Comparison of ENCODE assay signal across 26 cellular contexts in genomic region chr3:150335631-150336030, GRCh38.
DNase-seq lines count a peak whose midpoint lies in the region; ATAC-seq, FAIRE-seq and TF ChIP-seq lines count a peak whose summit lies in the region.
"Had no signal": no experiment of that assay in that cellular context is flagged by ENCODE, and none has a peak within 500 bp of the region (broad histone marks: within the 10 kb centered on the region; RNA-seq: fewer than 3 reads in every experiment).

No MANE protein-coding gene starts in this region.

- no peaks in the 10 kb centered on the region for H3K27me3 Mint-ChIP-seq in astrocyte (ENCODE audit: low read depth, unreplicated experiment)

- H3K4me3 ChIP-seq in HUES64 (ENCODE audit: low read length) = no peak overlapping the region
- no peak overlapping the region for H3K4me3 ChIP-seq in astrocyte (ENCODE audit: insufficient read depth, low read depth, low read length)
- H3K4me3 ChIP-seq in iPS-20b (ENCODE audit: low read length) = peak overlapping the region; percentile 48; the same call in 1 of the 2 replicates
- H3K4me3 ChIP-seq in mammary epithelial cell (replicated peaks in 1 of 3; ENCODE audit: insufficient read depth in 1 of 3, low read depth in 2 of 3, low read length in 3 of 3) = no peak overlapping the region
- H3K4me3 ChIP-seq: GM23248, sigmoid colon, stomach, tibial artery had no signal

- H3K4me1 Mint-ChIP-seq in astrocyte (ENCODE audit: low read depth, unreplicated experiment) = peaks cover 31% of the 10 kb centered on the region
- H3K4me1 Mint-ChIP-seq: activated naive CD8-positive, alpha-beta T cell treated with anti-CD3 and anti-CD28 coated beads, Interleukin-2, amount 10 ng/mL, durations not matched to agents 7 days and 5 days; CD8-positive, alpha-beta memory T cell had no signal

- no peak overlapping the region for H2AFZ ChIP-seq in astrocyte (ENCODE audit: low read depth, low read length)
- H2AFZ ChIP-seq in mammary epithelial cell (ENCODE audit: low read depth, low read length) = no peak overlapping the region
- H2AFZ ChIP-seq: GM23248 had no signal

- H3K27me3 ChIP-seq in HUES64 (ENCODE audit: insufficient read depth, low read length) (no peaks in the 10 kb centered on the region), astrocyte (ENCODE audit: insufficient read depth, low read length) (no peaks in the 10 kb centered on the region), iPS-20b (ENCODE audit: insufficient read depth, low read length) (no peaks in the 10 kb centered on the region), mammary epithelial cell (ENCODE audit: insufficient read depth, low read length) (no peaks in the 10 kb centered on the region)
- H3K27me3 ChIP-seq: brain microvascular endothelial cell, sigmoid colon, stomach, tibial artery had no signal

- BruUV-seq in mammary epithelial cell (replicated peaks; lab: Mats Ljungman, UMichigan) = no TSS peak

- intact Hi-C loops in mammary epithelial cell (cut with micrococcal nuclease) = no loop called here

- peak overlapping the region; percentile 45 for H3K4me3 Mint-ChIP-seq in astrocyte (ENCODE audit: unreplicated experiment)
- H3K4me3 Mint-ChIP-seq: activated CD8-positive, alpha-beta T cell treated with anti-CD3 and anti-CD28 coated beads, Interleukin-2, amount 10 ng/mL, durations not matched to agents 7 days and 5 days; activated naive CD8-positive, alpha-beta T cell treated with anti-CD3 and anti-CD28 coated beads, Interleukin-2, amount 10 ng/mL, durations not matched to agents 7 days and 5 days; CD8-positive, alpha-beta memory T cell had no signal

- no peak overlapping the region; the same call in 1 of the 2 replicates for H3K9ac ChIP-seq in HUES64 (ENCODE audit: low read depth, low read length)
- no peak overlapping the region for H3K9ac ChIP-seq in astrocyte (ENCODE audit: low read length)
- no peak overlapping the region for H3K9ac ChIP-seq in iPS-20b (ENCODE audit: low read depth, low read length)
- no peak overlapping the region for H3K9ac ChIP-seq in mammary epithelial cell (ENCODE audit: insufficient read depth, low read length)
- H3K9ac ChIP-seq: GM23248 had no signal

- TF ChIP-seq CTCF in astrocyte (IDR thresholded peaks at IDR 0.05; ENCODE audit: insufficient read depth, low read depth, low read length) (no peak), mammary epithelial cell (conservative IDR thresholded peaks at IDR 0.05 in 1 of 2, IDR thresholded peaks at IDR 0.05 in 1 of 2; ENCODE audit: extremely low read depth in 1 of 2, insufficient read depth in 1 of 2, low read depth in 1 of 2, low read length in 2 of 2) (no peak)

- H3K4me1 ChIP-seq in HUES64 (ENCODE audit: insufficient read depth, low read length) (peaks cover 33% of the 10 kb centered on the region), astrocyte (ENCODE audit: insufficient read depth, low read length) (no peaks in the 10 kb centered on the region), iPS-20b (ENCODE audit: insufficient read depth, low read length) (peaks cover 20% of the 10 kb centered on the region; the same call in 1 of the 2 replicates), mammary epithelial cell (ENCODE audit: insufficient read depth, low read length) (peaks cover 31% of the 10 kb centered on the region)
- H3K4me1 ChIP-seq: sigmoid colon, stomach had no signal

- dilution Hi-C loops in mammary epithelial cell (cut with HindIII; ENCODE audit: low sequenced_read_pairs) = no loop called here

- FAIRE-seq in astrocyte (lab: Jason Lieb, UNC) = no peak
- FAIRE-seq: G401.6, islet of Langerhans had no signal

- H3K4me2 ChIP-seq in astrocyte (ENCODE audit: low read length) (no peak overlapping the region), mammary epithelial cell (ENCODE audit: insufficient read depth, low read depth, low read length) (no peak overlapping the region)

- H3K36me3 Mint-ChIP-seq in astrocyte (ENCODE audit: low read depth, unreplicated experiment) = no peaks in the 10 kb centered on the region
- H3K36me3 Mint-ChIP-seq: activated naive CD8-positive, alpha-beta T cell treated with anti-CD3 and anti-CD28 coated beads, Interleukin-2, amount 10 ng/mL, durations not matched to agents 7 days and 5 days; CD8-positive, alpha-beta memory T cell had no signal

- peak overlapping the region; percentile 73 for H3K27ac Mint-ChIP-seq in astrocyte (ENCODE audit: unreplicated experiment)
- H3K27ac Mint-ChIP-seq: activated CD8-positive, alpha-beta T cell treated with anti-CD3 and anti-CD28 coated beads, Interleukin-2, amount 10 ng/mL, durations not matched to agents 7 days and 5 days; activated naive CD8-positive, alpha-beta T cell treated with anti-CD3 and anti-CD28 coated beads, Interleukin-2, amount 10 ng/mL, durations not matched to agents 7 days and 5 days had no signal

- H3K27ac ChIP-seq in HUES64 (ENCODE audit: low read depth, low read length) = peak overlapping the region; percentile 7; the same call in 1 of the 2 replicates
- no peak overlapping the region for H3K27ac ChIP-seq in astrocyte (ENCODE audit: low read depth, low read length)
- no peak overlapping the region for H3K27ac ChIP-seq in iPS-20b (ENCODE audit: low read length)
- no peak overlapping the region for H3K27ac ChIP-seq in mammary epithelial cell (ENCODE audit: insufficient read depth, low read depth, low read length)
- H3K27ac ChIP-seq: brain microvascular endothelial cell, GM23248, sigmoid colon, stomach, tibial artery had no signal

- peak; percentile 48 for DNase-seq in astrocyte (ENCODE audit: low read depth)
- DNase-seq in C1 segment of cervical spinal cord (lab: John Stamatoyannopoulos, UW) = no peak
- DNase-seq in cerebellum (ENCODE audit: low spot score) = no peak
- DNase-seq in mammary epithelial cell = no peak
- DNase-seq: activated CD8-positive, alpha-beta T cell treated with anti-CD3 and anti-CD28 coated beads, Interleukin-2, amount 10 ng/mL, durations not matched to agents 7 days and 5 days; activated effector memory CD4-positive, alpha-beta T cell treated with Interleukin-2 at 50 U/mL for 16 hours; activated naive CD8-positive, alpha-beta T cell treated with anti-CD3 and anti-CD28 coated beads, Interleukin-2, amount 10 ng/mL, durations not matched to agents 7 days and 5 days; activated T-cell treated with anti-CD3 and anti-CD28 coated beads for 4 hours; brain microvascular endothelial cell; CD8-positive, alpha-beta memory T cell; effector CD4-positive, alpha-beta T cell; GM23248; NCI-H1048; NCI-H187; NCI-H526 treated with DMSO at 0.1 percent for 48 hours; sigmoid colon; stomach; SW 1271; tibial artery had no signal

- no peaks in the 10 kb centered on the region for H3K36me3 ChIP-seq in HUES64 (ENCODE audit: insufficient read depth, low read length)
- H3K36me3 ChIP-seq in astrocyte (ENCODE audit: insufficient read depth, low read length) = no peaks in the 10 kb centered on the region
- H3K36me3 ChIP-seq in iPS-20b (ENCODE audit: insufficient read depth, low read depth, low read length) = no peaks in the 10 kb centered on the region
- no peaks in the 10 kb centered on the region for H3K36me3 ChIP-seq in mammary epithelial cell (ENCODE audit: insufficient read depth, low read length)
- H3K36me3 ChIP-seq: brain microvascular endothelial cell, sigmoid colon, stomach, tibial artery had no signal

- in situ Hi-C loops in mammary epithelial cell (cut with MboI; ENCODE audit: low sequenced_read_pairs in 2 of 2) = no loop called here

- H3K79me2 ChIP-seq in astrocyte (ENCODE audit: insufficient read depth, low read length) (no peaks in the 10 kb centered on the region), mammary epithelial cell (ENCODE audit: insufficient read depth, low read length) (no peaks in the 10 kb centered on the region)

- 0% methylated on average over 1 of the region's 2 CpGs for WGBS in HUES64
- WGBS in mammary epithelial cell (ENCODE audit: low coverage, missing lambda C conversion rate) = 76% methylated on average over 2 of the region's 2 CpGs

- peaks cover 5% of the 10 kb centered on the region for H3K9me3 Mint-ChIP-seq in astrocyte (ENCODE audit: unreplicated experiment)
- H3K9me3 Mint-ChIP-seq: CD8-positive, alpha-beta memory T cell had no signal

- H3K9me3 ChIP-seq in HUES64 (ENCODE audit: insufficient read depth, low read depth, low read length) = peaks cover 5% of the 10 kb centered on the region; the same call in 1 of the 2 replicates
- H3K9me3 ChIP-seq in astrocyte (ENCODE audit: insufficient read depth, low read depth, low read length) = no peaks in the 10 kb centered on the region
- H3K9me3 ChIP-seq in iPS-20b (ENCODE audit: insufficient read depth, low read depth, low read length) = no peaks in the 10 kb centered on the region
- H3K9me3 ChIP-seq in mammary epithelial cell (replicated peaks; ENCODE audit: insufficient read depth, low read length) = no peaks in the 10 kb centered on the region
- H3K9me3 ChIP-seq: sigmoid colon, stomach, tibial artery had no signal

- ATAC-seq in HG03520 (IDR thresholded peaks at IDR 0.05; ENCODE audit: unreplicated experiment) = no peak
- ATAC-seq: activated CD4-positive, CD25-positive, alpha-beta regulatory T cell treated with anti-CD3 and anti-CD28 coated beads, Interleukin-2, amount 50 U/mL, for 24 hours; activated CD8-positive, alpha-beta T cell treated with anti-CD3 and anti-CD28 coated beads, Interleukin-2, amount 10 ng/mL, durations not matched to agents 7 days and 5 days; Right ventricle myocardium inferior had no signal

- CTCF ChIA-PET in mammary epithelial cell (lab: Charles Lee; ENCODE audit: low non-redundant PET) = no interaction called here

- H4K20me1 ChIP-seq in astrocyte (ENCODE audit: insufficient read depth, low read length) = no peaks in the 10 kb centered on the region
- H4K20me1 ChIP-seq in mammary epithelial cell (ENCODE audit: insufficient read depth, low read length) = no peaks in the 10 kb centered on the region
